ENCODE assay signal across 9 cellular contexts in the genomic region with DNA sequence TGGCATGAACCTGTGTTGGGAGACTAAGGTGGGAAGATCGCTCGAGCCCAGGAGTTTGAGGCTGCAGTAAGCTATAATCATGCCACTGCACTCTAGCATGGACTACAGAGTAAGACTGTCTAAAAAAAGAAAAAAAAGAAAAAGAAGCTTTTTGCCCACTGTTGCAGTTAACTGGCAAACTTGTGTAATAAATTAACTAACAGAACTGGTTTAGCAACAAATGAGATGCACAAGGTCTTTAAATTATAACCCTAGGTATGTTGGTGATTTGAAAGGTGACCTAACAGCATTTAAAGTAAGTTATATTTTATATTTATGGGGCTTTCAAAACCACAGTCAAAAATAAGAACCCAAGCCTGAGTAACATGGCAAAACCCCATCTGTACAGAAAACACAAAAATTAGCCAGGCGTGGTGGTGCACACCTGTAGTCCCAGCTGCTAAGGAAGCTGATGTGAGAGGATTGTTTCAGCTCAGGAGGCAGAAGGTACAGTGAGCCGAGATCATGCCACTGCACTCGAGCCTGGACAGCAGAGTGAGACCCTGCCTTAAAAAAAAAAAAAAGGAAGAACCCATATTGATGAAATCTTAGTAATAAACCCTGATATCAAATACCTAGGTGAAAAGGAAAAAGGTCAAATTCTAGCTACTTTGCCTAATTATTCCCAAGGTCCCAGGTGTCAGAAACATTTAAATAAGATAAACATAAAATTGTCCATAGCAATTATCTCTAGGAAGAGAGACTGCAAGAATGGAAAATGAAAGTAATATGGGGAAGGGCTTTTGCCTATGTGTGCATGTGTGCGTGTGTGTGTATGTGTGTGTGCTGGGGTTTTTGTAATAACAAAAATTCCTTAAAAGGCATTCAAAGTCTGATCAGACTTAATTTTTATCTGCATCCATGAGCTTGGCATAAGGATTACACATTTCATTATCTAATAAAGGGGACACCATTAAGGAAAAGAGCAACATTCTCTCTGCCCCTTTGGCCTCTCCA. TPM values are rescaled to one million over a fixed set of nuclear protein-coding genes. Genes with fewer than 3 reads are reported as not detected.
A peak's percentile ranks its signal among the peaks of the same experiment; 100 is the strongest.
DNase-seq lines count a peak whose midpoint lies in the region; ATAC-seq and TF ChIP-seq lines count a peak whose summit lies in the region.
"Had no signal": no experiment of that assay in that cellular context is flagged by ENCODE, and none has a peak within 500 bp of the region (broad histone marks: within the 10 kb centered on the region; RNA-seq: fewer than 3 reads in every experiment).

No MANE protein-coding gene starts in this region.

- H3K9ac ChIP-seq in PC-3 (ENCODE audit: low read length) (no peak overlapping the region), neural progenitor cell (no peak overlapping the region)
- H3K9ac ChIP-seq: GM23248 had no signal

- no peaks in the 10 kb centered on the region for H4K20me1 ChIP-seq in PC-3 (ENCODE audit: low read length)
- peaks cover 37% of the 10 kb centered on the region for H4K20me1 ChIP-seq in neural progenitor cell (ENCODE audit: low read depth)

- TF ChIP-seq CTCF in PC-3 (conservative IDR thresholded peaks at IDR 0.05; ENCODE audit: low read depth, low read length) (no peak), upper lobe of left lung (IDR thresholded peaks at IDR 0.05) (no peak), neural progenitor cell (IDR thresholded peaks at IDR 0.05) (no peak)

- H3K27ac ChIP-seq in PC-3 (ENCODE audit: low read length) (no peak overlapping the region), upper lobe of left lung (peak overlapping the region in 3 of 4 donors; percentile 23 to 67 (median 33)), neural progenitor cell (no peak overlapping the region)
- H3K27ac ChIP-seq: GM23248 had no signal

- DNase-seq in activated naive CD4-positive, alpha-beta T cell treated with anti-CD3 and anti-CD28 coated beads, Interleukin-2, amount 50 U/mL, for 72 hours (ENCODE audit: low spot score in 2 of 2): no peak
- DNase-seq in PC-3 (peak; percentile 51), germinal center (ENCODE audit: low spot score) (peak; percentile 27), upper lobe of left lung (no peak), neural progenitor cell (ENCODE audit: low spot score) (no peak)
- DNase-seq: GM23248 had no signal

- TF ChIP-seq EP300 in upper lobe of left lung (IDR thresholded peaks at IDR 0.05): no peak

- 67 to 72% methylated on average over 6 of the region's 6 CpGs for WGBS in upper lobe of left lung, 2 donors

- H3K9me3 ChIP-seq in PC-3 (ENCODE audit: low read length): no peaks in the 10 kb centered on the region
- H3K9me3 ChIP-seq in upper lobe of left lung: no peaks in the 10 kb centered on the region
- H3K9me3 ChIP-seq in neural progenitor cell (ENCODE audit: low read depth): no peaks in the 10 kb centered on the region

- peaks cover 4% of the 10 kb centered on the region for H3K9me3 Mint-ChIP-seq in activated naive CD4-positive, alpha-beta T cell treated with anti-CD3 and anti-CD28 coated beads, Interleukin-2, amount 50 U/mL, for 24 hours
- no peaks in the 10 kb centered on the region for H3K9me3 Mint-ChIP-seq in activated naive CD4-positive, alpha-beta T cell treated with anti-CD3 and anti-CD28 coated beads, Interleukin-2, amount 50 U/mL, for 72 hours
- H3K9me3 Mint-ChIP-seq in neural progenitor cell: no peaks in the 10 kb centered on the region

- ATAC-seq in activated naive CD4-positive, alpha-beta T cell treated with anti-CD3 and anti-CD28 coated beads, Interleukin-2, amount 50 U/mL, for 72 hours: no peak
- ATAC-seq in PC-3 (no peak), upper lobe of left lung (ENCODE audit: low FRiP score in 2 of 2) (no peak), HG03280 (IDR thresholded peaks at IDR 0.05; ENCODE audit: unreplicated experiment) (no peak), HG03095 (IDR thresholded peaks at IDR 0.05; ENCODE audit: unreplicated experiment) (no peak)

- peak overlapping the region; percentile 69 for H3K4me3 Mint-ChIP-seq in activated naive CD4-positive, alpha-beta T cell treated with anti-CD3 and anti-CD28 coated beads, Interleukin-2, amount 50 U/mL, for 24 hours
- H3K4me3 Mint-ChIP-seq in neural progenitor cell: no peak overlapping the region

- H3K4me1 Mint-ChIP-seq in activated naive CD4-positive, alpha-beta T cell treated with anti-CD3 and anti-CD28 coated beads, Interleukin-2, amount 50 U/mL, for 24 hours: peaks cover 79% of the 10 kb centered on the region
- H3K4me1 Mint-ChIP-seq in neural progenitor cell: peaks cover 8% of the 10 kb centered on the region

- CTCF ChIA-PET in PC-3 (lab: Charles Lee): no interaction called here

- H3K36me3 ChIP-seq in PC-3 (ENCODE audit: low read depth, low read length) (no peaks in the 10 kb centered on the region), upper lobe of left lung (no peaks in the 10 kb centered on the region), neural progenitor cell (no peaks in the 10 kb centered on the region)

- POLR2A ChIA-PET in PC-3 (lab: Charles Lee; ENCODE audit: unreplicated experiment): no interaction called here

- H3K27ac Mint-ChIP-seq in activated naive CD4-positive, alpha-beta T cell treated with anti-CD3 and anti-CD28 coated beads, Interleukin-2, amount 50 U/mL, for 24 hours: peak overlapping the region; percentile 93
- H3K27ac Mint-ChIP-seq in activated naive CD4-positive, alpha-beta T cell treated with anti-CD3 and anti-CD28 coated beads, Interleukin-2, amount 50 U/mL, for 72 hours: peak overlapping the region in 1 of 2 donors; percentile 69
- no peak overlapping the region for H3K27ac Mint-ChIP-seq in neural progenitor cell

- H3K27me3 ChIP-seq in PC-3 (ENCODE audit: low read length) (no peaks in the 10 kb centered on the region), upper lobe of left lung (no peaks in the 10 kb centered on the region), neural progenitor cell (no peaks in the 10 kb centered on the region)

- H3K79me2 ChIP-seq in PC-3 (ENCODE audit: low read length) (no peaks in the 10 kb centered on the region; the same call in 1 of the 2 replicates), neural progenitor cell (ENCODE audit: low read depth) (peaks cover 81% of the 10 kb centered on the region)

- H2AFZ ChIP-seq in PC-3 (ENCODE audit: low read length) (no peak overlapping the region), neural progenitor cell (replicated peaks) (no peak overlapping the region)
- H2AFZ ChIP-seq: GM23248 had no signal

- no TSS peak for BruUV-seq in PC-3 (replicated peaks; lab: Mats Ljungman, UMichigan)

- H3K36me3 Mint-ChIP-seq in activated naive CD4-positive, alpha-beta T cell treated with anti-CD3 and anti-CD28 coated beads, Interleukin-2, amount 50 U/mL, for 24 hours: peaks cover 9% of the 10 kb centered on the region
- peaks cover 0 to 6% of the 10 kb centered on the region in 2 donors for H3K36me3 Mint-ChIP-seq in activated naive CD4-positive, alpha-beta T cell treated with anti-CD3 and anti-CD28 coated beads, Interleukin-2, amount 50 U/mL, for 72 hours
- H3K36me3 Mint-ChIP-seq in neural progenitor cell: peaks cover 10% of the 10 kb centered on the region

- intact Hi-C loops in PC-3 (cut with micrococcal nuclease): no loop called here

- H3K4me1 ChIP-seq in PC-3 (ENCODE audit: insufficient read depth, low read length): peaks cover 19% of the 10 kb centered on the region
- peaks cover 26 to 47% (median 30%) of the 10 kb centered on the region in 4 donors for H3K4me1 ChIP-seq in upper lobe of left lung
- H3K4me1 ChIP-seq in neural progenitor cell: no peaks in the 10 kb centered on the region

- TF ChIP-seq POLR2A in upper lobe of left lung (IDR thresholded peaks at IDR 0.05): no peak

- no peaks in the 10 kb centered on the region for H3K9me2 ChIP-seq in PC-3 (replicated peaks; ENCODE audit: low read length)

- H3F3A ChIP-seq in PC-3 (ENCODE audit: low read length, unreplicated experiment): no peaks in the 10 kb centered on the region
- no peaks in the 10 kb centered on the region for H3F3A ChIP-seq in neural progenitor cell (ENCODE audit: low read depth)

- H3K4me2 ChIP-seq in PC-3 (ENCODE audit: low read length) (no peak overlapping the region), neural progenitor cell (no peak overlapping the region)

- H3K27me3 Mint-ChIP-seq in activated naive CD4-positive, alpha-beta T cell treated with anti-CD3 and anti-CD28 coated beads, Interleukin-2, amount 50 U/mL, for 24 hours: no peaks in the 10 kb centered on the region
- H3K27me3 Mint-ChIP-seq in neural progenitor cell (ENCODE audit: insufficient read depth, low read depth): peaks cover 2% of the 10 kb centered on the region

- H3K4me3 ChIP-seq in PC-3 (ENCODE audit: low read length): no peak overlapping the region
- no peak overlapping the region for H3K4me3 ChIP-seq in upper lobe of left lung
- no peak overlapping the region for H3K4me3 ChIP-seq in neural progenitor cell
- H3K4me3 ChIP-seq: GM23248 had no signal

RNA-seq across cellular contexts. Expression of gene SYNE2, which starts 15.4 kb away (rescaled TPM):
- total RNA-seq in activated naive CD4-positive, alpha-beta T cell treated with anti-CD3 and anti-CD28 coated beads, Interleukin-2, amount 50 U/mL, for 72 hours: 10 to 100 TPM; 39.4 to 41.0 TPM
- 16.0 and 20.7 TPM in 2 replicates for total RNA-seq in PC-3 (2014; rRNA removed)
- total RNA-seq in upper lobe of left lung: 100 to 1,000 TPM in 4 of 6 donors, 10 to 100 TPM in 2; 75.8 to 439 (median 234) TPM
- total RNA-seq in neural progenitor cell (ENCODE audit: low replicate concordance): 88.1 and 105 TPM in 2 replicates

Comparison
In these comparisons a context has a peak if more than half of its experiments do, and no peak if none do; other contexts are left out.
1. DNase-seq: peak in PC-3 (single experiment) and germinal center (single experiment); none in activated naive CD4-positive, alpha-beta T cell treated with anti-CD3 and anti-CD28 coated beads, Interleukin-2, amount 50 U/mL, for 72 hours (0 of 2), upper lobe of left lung (0 of 2) and neural progenitor cell (single experiment).
2. H3K27ac ChIP-seq: peak in upper lobe of left lung (3 of 4); none in PC-3 (single experiment) and neural progenitor cell (single experiment).